In the genomic region with DNA sequence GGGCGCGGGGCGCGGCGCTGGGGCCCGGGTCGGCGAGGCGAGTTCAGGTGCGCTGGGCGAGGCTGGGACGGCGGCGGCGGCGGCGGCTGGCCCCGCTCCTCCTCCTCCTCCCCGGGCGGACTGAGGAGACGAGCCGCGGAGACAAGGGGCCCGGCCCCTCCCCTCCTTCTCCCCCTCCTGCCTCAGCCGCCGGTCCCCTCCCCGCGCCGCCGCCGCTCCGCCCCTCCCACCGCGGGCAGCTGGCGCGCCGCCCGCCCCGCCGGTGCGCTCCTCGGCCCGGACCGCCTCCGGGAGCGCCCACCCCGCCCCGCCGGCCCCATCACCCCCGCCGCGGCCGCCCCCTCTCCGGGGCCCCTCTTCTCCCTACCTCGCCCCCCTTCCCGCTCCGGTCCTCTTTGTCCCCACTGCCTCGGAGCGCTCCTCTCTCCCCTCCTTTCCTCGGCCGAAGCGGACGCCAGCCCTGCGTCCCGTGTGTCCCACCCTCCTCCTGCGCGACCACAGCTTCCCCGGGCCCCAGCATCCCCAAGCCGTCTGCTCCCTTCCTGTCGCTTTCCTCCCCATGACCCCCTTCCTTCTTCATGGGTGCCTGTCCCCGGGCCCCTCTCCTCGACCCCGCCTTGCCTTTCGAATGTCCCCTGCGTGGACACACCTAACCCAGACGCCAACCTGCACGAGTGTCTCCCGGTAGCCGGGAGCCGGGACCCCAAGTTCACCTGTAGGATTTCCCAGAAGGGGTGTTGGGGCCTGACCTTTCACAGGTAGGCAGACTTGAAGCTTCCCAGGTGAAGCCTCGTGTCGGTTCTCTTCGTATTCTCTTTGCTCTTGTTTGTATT, we compare ENCODE assay signal across 10 cellular contexts. TPM values are rescaled to one million over a fixed set of nuclear protein-coding genes. Genes with fewer than 3 reads are reported as not detected.
DNase-seq lines count a peak whose midpoint lies in the region; ATAC-seq and TF ChIP-seq lines count a peak whose summit lies in the region.
"Had no signal": no experiment of that assay in that cellular context is flagged by ENCODE, and none has a peak within 500 bp of the region (broad histone marks: within the 10 kb centered on the region; RNA-seq: fewer than 3 reads in every experiment).

A gene (minus strand): TSS at position 143 of the 833 bp plus-strand sequence. CDS start 420 bp downstream, outside the sequence.

- no peak within 1 kb of the TSS for H3K27ac ChIP-seq in Panc1 (ENCODE audit: low read length)
- H3K27ac ChIP-seq in substantia nigra (ENCODE audit: low read depth, low read length, poor library complexity, severe bottlenecking), result peak within 1 kb of the TSS; percentile 54

- H3K4me3 ChIP-seq in Panc1 (ENCODE audit: low read depth in 2 of 2, low read length in 2 of 2), result peak within 1 kb of the TSS; percentile 31 to 60

- DNase-seq in NCI-H2029 (lab: John Stamatoyannopoulos, UW) (peak; percentile 27), NCI-H2029 treated with DMSO at 0.1 percent for 48 hours (lab: John Stamatoyannopoulos, UW) (no peak), Panc1 (ENCODE audit: low read depth, low spot score) (no peak), left kidney (ENCODE audit: low read depth, low spot score) (peak; percentile 78), substantia nigra (lab: John Stamatoyannopoulos, UW) (peak in 8 of 49 donors; percentile 5 to 30 (median 16)), NCI-H1694 treated with DMSO at 0.1 percent for 48 hours (lab: John Stamatoyannopoulos, UW) (no peak)
- DNase-seq in stimulated activated CD4-positive, alpha-beta T cell treated with anti-CD3 and anti-CD28 coated beads, Interleukin-2, amount 100 ng/mL, for 24 hours, result no peak
- DNase-seq: activated gamma-delta T cell, NCI-H524 treated with DMSO at 0.1 percent for 48 hours had no signal

- in situ Hi-C loops in Panc1 (cut with HindIII; ENCODE audit: low pct_unique_long_range_greater_than_20kb, low sequenced_read_pairs), result no loop called here

- no peak for TF ChIP-seq CTCF in Panc1 (IDR thresholded peaks at IDR 0.05)

- H3K9me3 ChIP-seq in Panc1 (ENCODE audit: control insufficient read depth, insufficient read depth, low read depth, low read length), result no peaks in the 10 kb centered on the region

- ATAC-seq in Panc1 (peak; percentile 79), HG03159 (IDR thresholded peaks at IDR 0.05; ENCODE audit: unreplicated experiment) (no peak)

- CTCF ChIA-PET in Panc1 (lab: Charles Lee), result interaction anchor here (0.6 kb wide), 1 partner anchor 32 kb away, joined by 3 read pairs; no protein-coding TSS in a partner anchor

- peaks cover 4% of the 10 kb centered on the region; the same call in 1 of the 2 replicates for H3K27me3 ChIP-seq in Panc1 (ENCODE audit: control insufficient read depth, insufficient read depth, low read length)

- intact Hi-C loops in Panc1 (cut with micrococcal nuclease; ENCODE audit: unreplicated experiment), result no loop called here

- BruUV-seq in Panc1 (replicated peaks; lab: Mats Ljungman, UMichigan), result no TSS peak

- POLR2A ChIA-PET in Panc1 (lab: Charles Lee), result interaction anchor here (0.5 kb wide), 1 partner anchor 516 kb away, joined by 10 read pairs; no protein-coding TSS in a partner anchor

- no peaks in the 10 kb centered on the region for H3K36me3 ChIP-seq in Panc1 (ENCODE audit: control insufficient read depth, insufficient read depth, low read length)

- no peaks in the 10 kb centered on the region for H3K4me1 ChIP-seq in Panc1 (ENCODE audit: control insufficient read depth, insufficient read depth, low read length)

RNA-seq across cellular contexts. Expression of the gene that starts here (rescaled TPM):
- 3.4 TPM for total RNA-seq in Panc1 (2021; ENCODE audit: unreplicated experiment)
- 8.0 TPM for polyA plus RNA-seq in Panc1 (2012; ENCODE audit: insufficient read length)

Comparison
In these comparisons a context has a peak if more than half of its experiments do, and no peak if none do; other contexts are left out.
1. DNase-seq: peak in NCI-H2029 (single experiment) and left kidney (single experiment); none in NCI-H2029 treated with DMSO at 0.1 percent for 48 hours (single experiment), Panc1 (single experiment), stimulated activated CD4-positive, alpha-beta T cell treated with anti-CD3 and anti-CD28 coated beads, Interleukin-2, amount 100 ng/mL, for 24 hours (0 of 2) and NCI-H1694 treated with DMSO at 0.1 percent for 48 hours (single experiment).